ENCODE assay signal across 12 cellular contexts in the genomic region with DNA sequence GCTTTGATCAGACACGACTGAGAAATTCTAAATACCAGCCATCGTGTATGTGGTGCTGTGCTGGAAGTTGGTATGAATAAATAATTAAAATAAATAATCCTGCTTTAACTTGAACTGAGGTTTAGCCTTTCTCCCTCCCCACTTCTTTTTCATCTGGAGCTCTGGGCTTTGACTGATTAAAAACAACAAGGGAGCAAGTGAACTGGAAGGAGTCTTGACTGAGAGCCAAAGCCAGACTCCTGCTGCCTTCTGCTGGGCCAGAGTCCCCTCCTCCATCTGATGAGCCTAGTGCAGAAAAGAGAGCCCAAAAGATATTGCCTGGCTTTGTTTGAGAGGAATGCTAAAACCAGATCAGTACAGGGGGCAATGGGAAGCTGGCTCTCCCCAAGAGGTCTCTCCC.
A peak's percentile ranks its signal among the peaks of the same experiment; 100 is the strongest.
DNase-seq lines count a peak whose midpoint lies in the region; ATAC-seq and TF ChIP-seq lines count a peak whose summit lies in the region.
"Had no signal": no experiment of that assay in that cellular context is flagged by ENCODE, and none has a peak within 500 bp of the region (broad histone marks: within the 10 kb centered on the region; RNA-seq: fewer than 3 reads in every experiment).

No MANE protein-coding gene starts in this region.

- TF ChIP-seq CTCF in A673 (conservative IDR thresholded peaks at IDR 0.05; ENCODE audit: low read depth, low read length) (no peak), dorsolateral prefrontal cortex (IDR thresholded peaks at IDR 0.05 in 54 of 56, conservative IDR thresholded peaks at IDR 0.05 in 2 of 56; ENCODE audit: low read depth in 1 of 56, partially characterized antibody in 56 of 56) (no peak), testis (IDR thresholded peaks at IDR 0.05) (no peak)

- 70 to 79% methylated on average over 2 of the region's 2 CpGs for WGBS in testis, 2 donors

- H3K9me3 ChIP-seq in A673 (ENCODE audit: low read depth, low read length, poor library complexity, severe bottlenecking) (no peaks in the 10 kb centered on the region), testis (no peaks in the 10 kb centered on the region)
- H3K9me3 ChIP-seq: spleen had no signal

- H3K36me3 ChIP-seq in A673 (ENCODE audit: insufficient read depth, low read length, poor library complexity, severe bottlenecking) (no peaks in the 10 kb centered on the region), testis (ENCODE audit: low read depth, missing control alignments) (no peaks in the 10 kb centered on the region)
- H3K36me3 ChIP-seq: spleen had no signal

- H3K9me3 Mint-ChIP-seq in T-helper 2 cell treated with Interferon-gamma antibody and Interleukin-4, amounts not matched to agents 5 μg/mL and 100 μg/mL, for 36 hours = no peaks in the 10 kb centered on the region

- POLR2A ChIA-PET in A673 (lab: Charles Lee; ENCODE audit: low non-redundant PET) = interaction anchor here (0.7 kb wide), 1 partner anchor 25 kb away, joined by 3 read pairs; no protein-coding TSS in a partner anchor

- peaks cover 1% of the 10 kb centered on the region for H3K36me3 Mint-ChIP-seq in T-helper 2 cell treated with Interferon-gamma antibody and Interleukin-4, amounts not matched to agents 5 μg/mL and 100 μg/mL, for 36 hours (ENCODE audit: low read depth)

- peaks cover 33% of the 10 kb centered on the region for H3K4me1 Mint-ChIP-seq in T-helper 2 cell treated with Interferon-gamma antibody and Interleukin-4, amounts not matched to agents 5 μg/mL and 100 μg/mL, for 36 hours (ENCODE audit: low read depth)

- no TSS peak for BruUV-seq in A673 (replicated peaks; lab: Mats Ljungman, UMichigan)

- H3K27ac Mint-ChIP-seq in T-helper 2 cell treated with Interferon-gamma antibody and Interleukin-4, amounts not matched to agents 5 μg/mL and 100 μg/mL, for 36 hours = no peak overlapping the region

- no peak overlapping the region for H3K4me3 ChIP-seq in A673 (ENCODE audit: low read depth, low read length, poor library complexity, severe bottlenecking)
- no peak overlapping the region for H3K4me3 ChIP-seq in dorsolateral prefrontal cortex
- no peak overlapping the region for H3K4me3 ChIP-seq in testis
- H3K4me3 ChIP-seq: spleen had no signal

- CTCF ChIA-PET in A673 (lab: Charles Lee) = no interaction called here

- H3K4me3 Mint-ChIP-seq in T-helper 2 cell treated with Interferon-gamma antibody and Interleukin-4, amounts not matched to agents 5 μg/mL and 100 μg/mL, for 36 hours = no peak overlapping the region

- no peaks in the 10 kb centered on the region for H3K27me3 Mint-ChIP-seq in T-helper 2 cell treated with Interferon-gamma antibody and Interleukin-4, amounts not matched to agents 5 μg/mL and 100 μg/mL, for 36 hours (ENCODE audit: low read depth)

- H3K27ac ChIP-seq in A673 (ENCODE audit: low read depth, low read length, poor library complexity, severe bottlenecking) = peak overlapping the region; percentile 38
- H3K27ac ChIP-seq in dorsolateral prefrontal cortex = peak overlapping the region in 41 of 59 donors; percentile 1 to 92 (median 45)
- H3K27ac ChIP-seq in testis = no peak overlapping the region

- peak; percentile 73 for DNase-seq in A673 (ENCODE audit: low spot score)
- DNase-seq in dorsolateral prefrontal cortex = peak in 1 of 10 donors; percentile 27
- no peak for DNase-seq in T-helper 2 cell treated with Interferon-gamma antibody and Interleukin-4, amounts not matched to agents 5 μg/mL and 100 μg/mL, for 36 hours (ENCODE audit: low spot score)
- no peak for DNase-seq in activated T-cell treated with anti-CD3 and anti-CD28 coated beads for 4 hours
- DNase-seq in testis = no peak
- DNase-seq in effector CD8-positive, alpha-beta T cell (lab: John Stamatoyannopoulos, UW) = no peak
- DNase-seq: 8988T; activated CD4-positive, alpha-beta T cell treated with anti-CD3 and anti-CD28 coated beads, Interleukin-2, amount 50 U/mL, for 48 hours; NCI-H345; spleen had no signal

- H3K27me3 ChIP-seq in A673 (replicated peaks; ENCODE audit: insufficient read depth, low read depth, low read length, poor library complexity) = no peaks in the 10 kb centered on the region
- no peaks in the 10 kb centered on the region for H3K27me3 ChIP-seq in dorsolateral prefrontal cortex
- H3K27me3 ChIP-seq in testis = no peaks in the 10 kb centered on the region
- H3K27me3 ChIP-seq: spleen had no signal

- intact Hi-C loops in A673 (cut with micrococcal nuclease; ENCODE audit: unreplicated experiment) = no loop called here
- intact Hi-C loops in dorsolateral prefrontal cortex (cut with DNase I) = no loop called here
- intact Hi-C loops in testis (cut with DNase I; ENCODE audit: low total_unique reads) = no loop called here

- no peak for TF ChIP-seq POLR2A in testis (IDR thresholded peaks at IDR 0.05)

- H3K4me1 ChIP-seq in A673 (ENCODE audit: insufficient read depth, low read length, poor library complexity, severe bottlenecking) (peaks cover 28% of the 10 kb centered on the region), testis (no peaks in the 10 kb centered on the region)

- ATAC-seq in GM21390 (IDR thresholded peaks at IDR 0.05; ENCODE audit: unreplicated experiment) = peak; percentile 5
- ATAC-seq in HG03457 (IDR thresholded peaks at IDR 0.05; ENCODE audit: unreplicated experiment) = peak; percentile 13

Comparison
In these comparisons a context has a peak if more than half of its experiments do, and no peak if none do; other contexts are left out.
1. H3K27ac ChIP-seq: peak in A673 (single experiment) and dorsolateral prefrontal cortex (41 of 59); none in testis (0 of 2).